Comparison of ENCODE assay signal across 19 cellular contexts in genomic region chr7:111498608-111499007, GRCh38.
"Had no signal": no experiment of that assay in that cellular context is flagged by ENCODE, and none has a peak within 500 bp of the region (broad histone marks: within the 10 kb centered on the region; RNA-seq: fewer than 3 reads in every experiment).

No MANE protein-coding gene starts in this region.

- DNase-seq: cortex of kidney; effector memory CD4-positive, alpha-beta T cell; glutamatergic neuron; immature natural killer cell; kidney; left cardiac atrium; left ventricle myocardium inferior; lower lobe of right lung; naive B cell; nephron progenitor cell; psoas muscle; spleen; stomach; substantia nigra had no signal

- H3K9me3 ChIP-seq: esophagus muscularis mucosa, lower lobe of right lung, psoas muscle had no signal

- H3K27ac ChIP-seq: esophagus muscularis mucosa, gastroesophageal sphincter, left ventricle myocardium inferior, lower lobe of right lung, psoas muscle, spleen, stomach had no signal

- H3K4me3 Mint-ChIP-seq: immature natural killer cell; naive B cell; nephron progenitor cell; stimulated activated memory B cell treated with anti-CD40 and anti-IgM and Interleukin-4, amounts not matched to agents 10 μg/mL and 1 μg/mL and 100 μg/mL, for 72 hours had no signal

- H3K4me1 Mint-ChIP-seq: immature natural killer cell; nephron progenitor cell; stimulated activated memory B cell treated with anti-CD40 and anti-IgM and Interleukin-4, amounts not matched to agents 10 μg/mL and 1 μg/mL and 100 μg/mL, for 72 hours had no signal

- H3K36me3 ChIP-seq: esophagus muscularis mucosa, left ventricle myocardium inferior, lower lobe of right lung, spleen, stomach had no signal

- H3K27me3 ChIP-seq: esophagus muscularis mucosa, gastroesophageal sphincter, spleen, stomach had no signal

- H3K27me3 Mint-ChIP-seq: naive B cell; stimulated activated memory B cell treated with anti-CD40 and anti-IgM and Interleukin-4, amounts not matched to agents 10 μg/mL and 1 μg/mL and 100 μg/mL, for 72 hours had no signal

- H3K4me1 ChIP-seq: gastroesophageal sphincter, left ventricle myocardium inferior, lower lobe of right lung, spleen had no signal

- FAIRE-seq: endometrium, kidney had no signal

- H3K27ac Mint-ChIP-seq: immature natural killer cell; nephron progenitor cell; stimulated activated memory B cell treated with anti-CD40 and anti-IgM and Interleukin-4, amounts not matched to agents 10 μg/mL and 1 μg/mL and 100 μg/mL, for 72 hours had no signal

- H3K4me3 ChIP-seq: esophagus muscularis mucosa, gastroesophageal sphincter, left ventricle myocardium inferior, lower lobe of right lung, psoas muscle, spleen, stomach had no signal

- ATAC-seq: gastroesophageal sphincter; left cardiac atrium; lower lobe of right lung; sciatic nerve; stimulated activated memory B cell treated with anti-CD40 and anti-IgM and Interleukin-4, amounts not matched to agents 10 μg/mL and 1 μg/mL and 100 μg/mL, for 72 hours had no signal
